8 cellular contexts compared by ENCODE assay signal in genomic region chr16:525520-526180, GRCh38. TPM values are rescaled to one million over a fixed set of nuclear protein-coding genes. Genes with fewer than 3 reads are reported as not detected.
DNase-seq lines count a peak whose midpoint lies in the region; ATAC-seq and TF ChIP-seq lines count a peak whose summit lies in the region.

No MANE protein-coding gene starts in this region.

- H3K4me3 ChIP-seq in DND-41 (ENCODE audit: low read depth in 1 of 2, low read length in 2 of 2) (peak overlapping the region; percentile 46 to 95; a peak in 3 of 4 replicates), Karpas-422 (ENCODE audit: low read length) (peak overlapping the region; percentile 78), osteoblast (ENCODE audit: insufficient read depth, low read length) (peak overlapping the region; percentile 86), upper lobe of left lung (peak overlapping the region in 3 of 4 donors; percentile 74 to 91 (median 83))

- no peak for ATAC-seq in DND-41 (ENCODE audit: insufficient read depth, low read depth)
- ATAC-seq in activated CD8-positive, alpha-beta T cell treated with anti-CD3 and anti-CD28 coated beads for 36 hours, result peak; percentile 69
- ATAC-seq in upper lobe of left lung (ENCODE audit: low FRiP score in 2 of 2), result no peak
- ATAC-seq in GM18502 (IDR thresholded peaks at IDR 0.05; ENCODE audit: poor library complexity, unreplicated experiment), result no peak

- no peaks in the 10 kb centered on the region for H3K27me3 Mint-ChIP-seq in activated CD8-positive, alpha-beta T cell treated with anti-CD3 and anti-CD28 coated beads for 36 hours
- H3K27me3 Mint-ChIP-seq in endothelial cell (ENCODE audit: unreplicated experiment), result peaks cover 27% of the 10 kb centered on the region

- TF ChIP-seq EP300 in upper lobe of left lung (IDR thresholded peaks at IDR 0.05), result no peak

- WGBS in upper lobe of left lung, 2 donors, result 72 to 73% methylated on average over 13 of the region's 13 CpGs

- intact Hi-C loops in activated CD8-positive, alpha-beta T cell treated with anti-CD3 and anti-CD28 coated beads for 36 hours (cut with micrococcal nuclease), result loop anchor here (5.0 kb wide), 1 partner anchor 128 kb away; the partner anchor contains the start of gene NME4

- H3K36me3 ChIP-seq in DND-41 (ENCODE audit: insufficient read depth, low read length) (peaks cover 27% of the 10 kb centered on the region), Karpas-422 (ENCODE audit: insufficient read depth, low read length) (no peaks in the 10 kb centered on the region), osteoblast (ENCODE audit: insufficient read depth, low read length) (peaks cover 4% of the 10 kb centered on the region), upper lobe of left lung (peaks cover 0 to 6% (median 4%) of the 10 kb centered on the region in 4 donors)

- H2AFZ ChIP-seq in DND-41 (ENCODE audit: low read depth, low read length), result no peak overlapping the region
- H2AFZ ChIP-seq in Karpas-422 (ENCODE audit: low read length), result no peak overlapping the region
- no peak overlapping the region for H2AFZ ChIP-seq in osteoblast (ENCODE audit: low read length)

- peak overlapping the region; percentile 50; the same call in 1 of the 2 replicates for H3K27ac ChIP-seq in DND-41 (ENCODE audit: low read length)
- peak overlapping the region; percentile 69 for H3K27ac ChIP-seq in Karpas-422 (ENCODE audit: low read length)
- peak overlapping the region; percentile 77 for H3K27ac ChIP-seq in osteoblast (ENCODE audit: low read depth, low read length)
- peak overlapping the region in 3 of 4 donors; percentile 96 to 99 (median 98) for H3K27ac ChIP-seq in upper lobe of left lung

- CTCF ChIA-PET in activated CD8-positive, alpha-beta T cell treated with anti-CD3 and anti-CD28 coated beads for 36 hours (lab: Charles Lee), result interaction anchor here (0.7 to 2.3 kb wide), 2 partner anchors 111 to 133 kb away, joined by 3 to 7 read pairs; partner anchors contain the start of gene METTL26

- peaks cover 34% of the 10 kb centered on the region for H3K4me1 Mint-ChIP-seq in activated CD8-positive, alpha-beta T cell treated with anti-CD3 and anti-CD28 coated beads for 36 hours (ENCODE audit: low read depth)
- H3K4me1 Mint-ChIP-seq in endothelial cell (ENCODE audit: unreplicated experiment), result peaks cover 13% of the 10 kb centered on the region

- H3K27ac Mint-ChIP-seq in activated CD8-positive, alpha-beta T cell treated with anti-CD3 and anti-CD28 coated beads for 36 hours, result peak overlapping the region; percentile 96
- H3K27ac Mint-ChIP-seq in endothelial cell (ENCODE audit: unreplicated experiment), result peak overlapping the region; percentile 70

- H3K9me3 Mint-ChIP-seq in activated CD8-positive, alpha-beta T cell treated with anti-CD3 and anti-CD28 coated beads for 36 hours, result no peaks in the 10 kb centered on the region
- H3K9me3 Mint-ChIP-seq in endothelial cell (ENCODE audit: unreplicated experiment), result no peaks in the 10 kb centered on the region

- no peak for DNase-seq in DND-41
- DNase-seq in Karpas-422, result no peak
- DNase-seq in activated CD8-positive, alpha-beta T cell treated with anti-CD3 and anti-CD28 coated beads for 36 hours, result peak; percentile 92
- no peak for DNase-seq in endothelial cell (ENCODE audit: low spot score)
- DNase-seq in osteoblast (ENCODE audit: insufficient read length, low spot score, missing footprints), result peak; percentile 99
- DNase-seq in upper lobe of left lung, result no peak
- DNase-seq in ecto neural progenitor cell (ENCODE audit: low spot score), result no peak

- H3K27me3 ChIP-seq in DND-41 (ENCODE audit: insufficient read depth, low read length, poor library complexity) (no peaks in the 10 kb centered on the region), Karpas-422 (ENCODE audit: low read length) (no peaks in the 10 kb centered on the region), osteoblast (ENCODE audit: insufficient read depth, low read length) (no peaks in the 10 kb centered on the region), upper lobe of left lung (no peaks in the 10 kb centered on the region)

- H3K9me2 ChIP-seq in Karpas-422 (replicated peaks; ENCODE audit: insufficient read depth, low read length), result no peaks in the 10 kb centered on the region

- H3K4me1 ChIP-seq in DND-41 (ENCODE audit: insufficient read depth, low read length) (peaks cover 38% of the 10 kb centered on the region), Karpas-422 (ENCODE audit: low read length) (peaks cover 25% of the 10 kb centered on the region), osteoblast (ENCODE audit: insufficient read depth, low read length) (peaks cover 31% of the 10 kb centered on the region), upper lobe of left lung (peaks cover 29 to 58% (median 38%) of the 10 kb centered on the region in 4 donors)

- H4K20me1 ChIP-seq in DND-41 (ENCODE audit: insufficient read depth, low read length) (peaks cover 49% of the 10 kb centered on the region), Karpas-422 (ENCODE audit: insufficient read depth, low read depth, low read length) (peaks cover 17% of the 10 kb centered on the region), osteoblast (ENCODE audit: insufficient read depth, low read length) (peaks cover 50% of the 10 kb centered on the region)

- H3K4me2 ChIP-seq in DND-41 (ENCODE audit: insufficient read depth, low read length), result peak overlapping the region; percentile 80
- peak overlapping the region; percentile 91 for H3K4me2 ChIP-seq in Karpas-422 (ENCODE audit: low read depth, low read length, poor library complexity, severe bottlenecking)
- H3K4me2 ChIP-seq in osteoblast (ENCODE audit: insufficient read depth, low read length), result peak overlapping the region; percentile 93

- H3K36me3 Mint-ChIP-seq in activated CD8-positive, alpha-beta T cell treated with anti-CD3 and anti-CD28 coated beads for 36 hours (ENCODE audit: low read depth), result peaks cover 16% of the 10 kb centered on the region
- no peaks in the 10 kb centered on the region for H3K36me3 Mint-ChIP-seq in endothelial cell (ENCODE audit: low read depth, unreplicated experiment)

- peak overlapping the region; percentile 90 for H3K4me3 Mint-ChIP-seq in activated CD8-positive, alpha-beta T cell treated with anti-CD3 and anti-CD28 coated beads for 36 hours
- H3K4me3 Mint-ChIP-seq in endothelial cell (ENCODE audit: unreplicated experiment), result peak overlapping the region; percentile 15

- peak overlapping the region; percentile 81 for H3K9ac ChIP-seq in DND-41 (ENCODE audit: low read depth, low read length)
- H3K9ac ChIP-seq in Karpas-422 (ENCODE audit: low read length), result peak overlapping the region; percentile 99

- no peaks in the 10 kb centered on the region for H3K9me3 ChIP-seq in DND-41 (ENCODE audit: insufficient read depth, low read length, severe bottlenecking)
- H3K9me3 ChIP-seq in Karpas-422 (ENCODE audit: low read length), result no peaks in the 10 kb centered on the region
- no peaks in the 10 kb centered on the region for H3K9me3 ChIP-seq in osteoblast (ENCODE audit: low read depth, low read length)
- H3K9me3 ChIP-seq in upper lobe of left lung, result no peaks in the 10 kb centered on the region

- no peak for TF ChIP-seq CTCF in DND-41 (IDR thresholded peaks at IDR 0.05; ENCODE audit: borderline replicate concordance, extremely low read depth, low read length, poor library complexity, severe bottlenecking)
- no peak for TF ChIP-seq CTCF in activated CD8-positive, alpha-beta T cell treated with anti-CD3 and anti-CD28 coated beads for 36 hours (IDR thresholded peaks at IDR 0.05)
- TF ChIP-seq CTCF in endothelial cell (IDR thresholded peaks at IDR 0.05; ENCODE audit: unreplicated experiment), result no peak
- TF ChIP-seq CTCF in osteoblast (IDR thresholded peaks at IDR 0.05; ENCODE audit: extremely low read depth, low read depth, low read length), result no peak
- TF ChIP-seq CTCF in upper lobe of left lung (IDR thresholded peaks at IDR 0.05), result no peak

- TF ChIP-seq POLR2A in upper lobe of left lung (IDR thresholded peaks at IDR 0.05), result no peak

- H3K79me2 ChIP-seq in DND-41 (ENCODE audit: insufficient read depth, low read length), result peaks cover 48% of the 10 kb centered on the region
- H3K79me2 ChIP-seq in Karpas-422 (ENCODE audit: low read length), result peaks cover 39% of the 10 kb centered on the region
- peaks cover 51% of the 10 kb centered on the region for H3K79me2 ChIP-seq in osteoblast (ENCODE audit: insufficient read depth, low read length)

- POLR2A ChIA-PET in activated CD8-positive, alpha-beta T cell treated with anti-CD3 and anti-CD28 coated beads for 36 hours (lab: Charles Lee), result interaction anchor here (0.6 to 1.3 kb wide), 12 partner anchors 13 to 447 kb away, joined by 3 to 7 read pairs (median 3); partner anchors contain the start of genes JMJD8, METTL26, NHLRC4 and RAB11FIP3

RNA-seq across cellular contexts. Expression of gene CAPN15, which starts 1.9 kb away (rescaled TPM):
- total RNA-seq in Karpas-422 (2014; rRNA removed; shearing (Covaris generic); ENCODE audit: low replicate concordance), result 26.7 and 51.3 TPM in 2 replicates
- total RNA-seq in activated CD8-positive, alpha-beta T cell treated with anti-CD3 and anti-CD28 coated beads for 36 hours, result 10 to 100 TPM; 76.4 to 81.2 TPM
- 49.0 TPM for total RNA-seq in endothelial cell (ENCODE audit: unreplicated experiment)
- 25.3 and 27.1 TPM in 2 replicates for total RNA-seq in osteoblast
- 10 to 100 TPM; 27.3 to 84.5 (median 66.1) TPM for total RNA-seq in upper lobe of left lung

RNA-seq across cellular contexts. Expression of gene PRR35, which starts 34.5 kb away (rescaled TPM):
- not detected in 2 replicates for total RNA-seq in Karpas-422 (2014; rRNA removed; shearing (Covaris generic); ENCODE audit: low replicate concordance)
- total RNA-seq in activated CD8-positive, alpha-beta T cell treated with anti-CD3 and anti-CD28 coated beads for 36 hours, result not detected
- total RNA-seq in endothelial cell (ENCODE audit: unreplicated experiment) (not detected), osteoblast (under 0.01 TPM in 1 of 2 replicates, not detected in the other), upper lobe of left lung (not detected)

RNA-seq across cellular contexts. Expression of gene NHLRC4, which starts 41.2 kb away (rescaled TPM):
- 3.7 and 5.9 TPM in 2 replicates for total RNA-seq in Karpas-422 (2014; rRNA removed; shearing (Covaris generic); ENCODE audit: low replicate concordance)
- total RNA-seq in activated CD8-positive, alpha-beta T cell treated with anti-CD3 and anti-CD28 coated beads for 36 hours, result under 1 TPM; 0.41 to 0.72 TPM
- 0.69 TPM for total RNA-seq in endothelial cell (ENCODE audit: unreplicated experiment)
- 1.2 and 2.2 TPM in 2 replicates for total RNA-seq in osteoblast
- total RNA-seq in upper lobe of left lung, result 1 to 10 TPM; 1.2 to 7.8 (median 3.3) TPM

RNA-seq across cellular contexts. Expression of gene PIGQ, which starts 44.1 kb away (rescaled TPM):
- 35.7 and 64.3 TPM in 2 replicates for total RNA-seq in Karpas-422 (2014; rRNA removed; shearing (Covaris generic); ENCODE audit: low replicate concordance)
- 10 to 100 TPM; 18.5 to 18.6 TPM for total RNA-seq in activated CD8-positive, alpha-beta T cell treated with anti-CD3 and anti-CD28 coated beads for 36 hours
- total RNA-seq in endothelial cell (ENCODE audit: unreplicated experiment), result 38.4 TPM
- total RNA-seq in osteoblast, result 25.6 and 29.0 TPM in 2 replicates
- total RNA-seq in upper lobe of left lung, result 100 to 1,000 TPM in 2 of 6 donors, 10 to 100 TPM in 4; 42.7 to 153 (median 79.6) TPM

Comparison
In these comparisons a context has a peak if more than half of its experiments do, and no peak if none do; other contexts are left out.
1. DNase-seq: peak in activated CD8-positive, alpha-beta T cell treated with anti-CD3 and anti-CD28 coated beads for 36 hours (single experiment) and osteoblast (single experiment); none in DND-41 (single experiment), Karpas-422 (single experiment), endothelial cell (single experiment), upper lobe of left lung (0 of 2) and ecto neural progenitor cell (single experiment).
2. Peak in every context shown above with its lines, with median percentiles within 50 percentile points of each other: H3K27ac ChIP-seq, H3K4me2 ChIP-seq and H3K4me3 ChIP-seq.